In the genomic region with DNA sequence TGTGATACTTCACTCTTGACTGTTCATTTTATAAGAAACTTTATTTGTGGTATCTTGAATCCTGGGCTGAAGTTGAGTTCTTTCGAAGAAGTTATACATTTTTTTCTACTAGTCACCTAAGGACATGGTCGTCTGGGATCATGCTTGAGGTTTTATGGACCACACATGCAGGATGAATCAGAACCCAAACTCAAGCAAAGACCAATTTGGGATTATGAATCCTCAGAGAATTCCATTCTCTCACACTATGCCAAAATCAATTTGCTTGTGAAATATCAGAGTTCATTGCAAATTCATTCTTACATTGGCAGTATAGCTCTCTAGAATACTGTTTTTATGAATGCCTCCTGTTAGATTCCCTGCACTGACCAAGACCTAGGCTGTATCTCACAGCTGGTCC, we compare ENCODE assay signal across 1 cellular context.
TF ChIP-seq lines count a peak whose summit lies in the region.

No MANE protein-coding gene starts in this region.

TF ChIP-seq in HepG2, 621 proteins besides CTCF, POLR2A, EP300 and RAD21:
- TF ChIP-seq SRY (CRISPR knock-in tag; IDR thresholded peaks at IDR 0.05) = no peak
- no peak for TF ChIP-seq TOE1 (CRISPR knock-in tag; IDR thresholded peaks at IDR 0.05)
- TF ChIP-seq ZNF441 (CRISPR knock-in tag; IDR thresholded peaks at IDR 0.05; ENCODE audit: borderline replicate concordance) = no peak
- no peak for TF ChIP-seq GFI1 (CRISPR knock-in tag; IDR thresholded peaks at IDR 0.05; ENCODE audit: borderline replicate concordance)
- TF ChIP-seq ZNF792 (CRISPR knock-in tag; IDR thresholded peaks at IDR 0.05) = no peak
- no peak for TF ChIP-seq ONECUT2 (CRISPR knock-in tag; IDR thresholded peaks at IDR 0.05)
- no peak for TF ChIP-seq PHF5A (CRISPR knock-in tag; IDR thresholded peaks at IDR 0.05; ENCODE audit: low read depth, unreplicated experiment)
TF ChIP-seq in HepG2: peak in this region for 0.
